11 cellular contexts compared by ENCODE assay signal in the genomic region with DNA sequence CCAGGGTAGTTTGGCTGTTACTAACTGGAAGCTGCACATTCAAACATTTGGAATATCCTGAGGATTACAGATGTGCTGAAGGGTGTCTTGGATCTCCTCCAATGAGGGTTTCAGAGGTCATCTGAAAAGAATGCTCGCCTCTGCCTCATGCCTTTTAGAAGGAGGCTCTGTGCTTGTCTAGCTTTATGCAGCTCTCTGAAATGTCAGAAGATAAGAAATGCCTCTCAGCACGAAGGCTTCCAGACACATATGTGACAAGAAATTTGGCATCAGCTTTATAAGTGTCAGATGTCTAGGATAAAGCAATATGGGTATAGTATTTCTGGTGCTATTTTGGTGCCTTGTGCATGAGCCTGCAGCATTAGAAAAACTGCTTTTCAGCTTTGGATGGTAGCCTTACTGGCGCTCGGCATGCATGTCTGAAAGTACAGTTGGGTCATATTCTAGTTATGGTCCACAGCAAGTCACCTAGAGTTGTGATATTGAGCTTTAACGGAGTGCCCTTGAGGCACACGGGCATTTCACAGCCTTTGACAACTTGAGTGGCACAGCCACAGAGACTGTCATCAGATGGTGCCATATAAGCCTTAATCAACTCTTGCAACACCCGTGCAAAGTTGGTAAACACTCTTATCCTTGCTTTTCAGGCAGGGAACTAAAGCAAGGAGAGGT.
DNase-seq lines count a peak whose midpoint lies in the region; FAIRE-seq and TF ChIP-seq lines count a peak whose summit lies in the region.
"Had no signal": no experiment of that assay in that cellular context is flagged by ENCODE, and none has a peak within 500 bp of the region (broad histone marks: within the 10 kb centered on the region; RNA-seq: fewer than 3 reads in every experiment).

No MANE protein-coding gene starts in this region.

- H3K4me3 Mint-ChIP-seq in activated T-cell treated with anti-CD3 and anti-CD28 coated beads, Interleukin-2, amount 50 U/mL, for 24 hours = no peak overlapping the region
- H3K4me3 Mint-ChIP-seq: activated CD4-positive, alpha-beta T cell treated with anti-CD3 and anti-CD28 coated beads, Interleukin-2, amount 10 ng/mL, durations not matched to agents 24 days and 14 days had no signal

- CTCF ChIA-PET in BJ (lab: Yijun Ruan, JAX) = interaction anchor here (2.0 kb wide), 1 partner anchor 22 kb away, joined by 7 read pairs; no protein-coding TSS in a partner anchor

- FAIRE-seq in frontal cortex (lab: Jason Lieb, UNC) = no peak

- peaks cover 2% of the 10 kb centered on the region for H3K36me3 Mint-ChIP-seq in activated T-cell treated with anti-CD3 and anti-CD28 coated beads, Interleukin-2, amount 50 U/mL, for 24 hours (ENCODE audit: low read depth)

- no peak overlapping the region for H3K27ac Mint-ChIP-seq in activated T-cell treated with anti-CD3 and anti-CD28 coated beads, Interleukin-2, amount 50 U/mL, for 24 hours
- H3K27ac Mint-ChIP-seq: activated CD4-positive, alpha-beta T cell treated with anti-CD3 and anti-CD28 coated beads, Interleukin-2, amount 10 ng/mL, durations not matched to agents 24 days and 14 days had no signal

- H3K36me3 ChIP-seq in BJ (ENCODE audit: control insufficient read depth, insufficient read depth, low read length) = no peaks in the 10 kb centered on the region

- H3K4me1 Mint-ChIP-seq in activated T-cell treated with anti-CD3 and anti-CD28 coated beads, Interleukin-2, amount 50 U/mL, for 24 hours (ENCODE audit: low read depth) = peaks cover 6% of the 10 kb centered on the region

- no peaks in the 10 kb centered on the region for H3K27me3 ChIP-seq in BJ (ENCODE audit: control insufficient read depth, insufficient read depth, low read length)

- POLR2A ChIA-PET in BJ (lab: Charles Lee) = interaction anchor here (0.5 to 1.4 kb wide), 7 partner anchors 9 to 454 kb away, joined by 3 to 4 read pairs (median 3); no protein-coding TSS in a partner anchor

- no peak for TF ChIP-seq CTCF in BJ (IDR thresholded peaks at IDR 0.05; ENCODE audit: insufficient read depth, low read depth, low read length)

- DNase-seq in BJ (ENCODE audit: low read depth) = peak; percentile 58
- peak; percentile 38 for DNase-seq in NCI-H345 (lab: John Stamatoyannopoulos, UW)
- DNase-seq in fibroblast of gingiva (ENCODE audit: low read depth) = peak; percentile 89
- DNase-seq in non-pigmented ciliary epithelial cell (ENCODE audit: low read depth) = peak; percentile 74
- DNase-seq in activated T-cell treated with anti-CD3 and anti-CD28 coated beads, Interleukin-2, amount 50 U/mL, for 24 hours = no peak
- DNase-seq in NCI-H748 treated with DMSO at 0.1 percent for 48 hours (lab: John Stamatoyannopoulos, UW) = no peak
- no peak for DNase-seq in NCI-H526 treated with DMSO at 0.1 percent for 48 hours (lab: John Stamatoyannopoulos, UW)
- DNase-seq in frontal cortex (ENCODE audit: low spot score in 2 of 2) = no peak
- DNase-seq: activated CD4-positive, alpha-beta T cell treated with anti-CD3 and anti-CD28 coated beads, Interleukin-2, amount 10 ng/mL, durations not matched to agents 24 days and 14 days; activated naive CD4-positive, alpha-beta T cell; NCI-H2029 had no signal

- H3K27me3 Mint-ChIP-seq in activated T-cell treated with anti-CD3 and anti-CD28 coated beads, Interleukin-2, amount 50 U/mL, for 24 hours = no peaks in the 10 kb centered on the region
- H3K27me3 Mint-ChIP-seq: activated CD4-positive, alpha-beta T cell treated with anti-CD3 and anti-CD28 coated beads, Interleukin-2, amount 10 ng/mL, durations not matched to agents 24 days and 14 days had no signal

- H3K9me3 Mint-ChIP-seq in activated T-cell treated with anti-CD3 and anti-CD28 coated beads, Interleukin-2, amount 50 U/mL, for 24 hours = no peaks in the 10 kb centered on the region
- H3K9me3 Mint-ChIP-seq: activated CD4-positive, alpha-beta T cell treated with anti-CD3 and anti-CD28 coated beads, Interleukin-2, amount 10 ng/mL, durations not matched to agents 24 days and 14 days had no signal

- H3K4me3 ChIP-seq in BJ (ENCODE audit: low read depth, low read length) = no peak overlapping the region

Comparison
In these comparisons a context has a peak if more than half of its experiments do, and no peak if none do; other contexts are left out.
1. DNase-seq: peak in BJ (single experiment), NCI-H345 (single experiment), fibroblast of gingiva (single experiment) and non-pigmented ciliary epithelial cell (single experiment); none in activated T-cell treated with anti-CD3 and anti-CD28 coated beads, Interleukin-2, amount 50 U/mL, for 24 hours (single experiment), NCI-H748 treated with DMSO at 0.1 percent for 48 hours (single experiment), NCI-H526 treated with DMSO at 0.1 percent for 48 hours (single experiment) and frontal cortex (0 of 2).